Comparison of ENCODE assay signal across 6 cellular contexts in genomic region chr14:23071975-23072539, GRCh38. TPM values are rescaled to one million over a fixed set of nuclear protein-coding genes. Genes with fewer than 3 reads are reported as not detected.
A peak's percentile ranks its signal among the peaks of the same experiment; 100 is the strongest.
DNase-seq lines count a peak whose midpoint lies in the region; ATAC-seq and TF ChIP-seq lines count a peak whose summit lies in the region.

No MANE protein-coding gene starts in this region.

- peak overlapping the region; percentile 77 to 82 for H3K27ac ChIP-seq in testis

- WGBS in testis, 2 donors = 54 to 60% methylated on average over 5 of the region's 5 CpGs

- H3K9me3 ChIP-seq in testis = no peaks in the 10 kb centered on the region

- H3K27ac Mint-ChIP-seq in T-helper 1 cell treated with Interleukin-12 subunit alpha and Interleukin-12 subunit beta and Interleukin-4 antibody, amounts not matched to agents 30 μg/mL and 1 μg/mL, for 36 hours = no peak overlapping the region

- H3K27me3 ChIP-seq in testis = no peaks in the 10 kb centered on the region

- DNase-seq in T-helper 1 cell = no peak
- no peak for DNase-seq in Right ventricle myocardium superior
- no peak for DNase-seq in testis

- peaks cover 36% of the 10 kb centered on the region for H3K4me1 ChIP-seq in testis

- peaks cover 29% of the 10 kb centered on the region for H3K4me1 Mint-ChIP-seq in T-helper 1 cell treated with Interleukin-12 subunit alpha and Interleukin-12 subunit beta and Interleukin-4 antibody, amounts not matched to agents 30 μg/mL and 1 μg/mL, for 36 hours (ENCODE audit: low read depth)

- ATAC-seq in Right ventricle myocardium superior (ENCODE audit: poor library complexity) (peak; percentile 24), GM21786 (IDR thresholded peaks at IDR 0.05; ENCODE audit: unreplicated experiment) (no peak), HG02970 (IDR thresholded peaks at IDR 0.05; ENCODE audit: low FRiP score, unreplicated experiment) (no peak)

- intact Hi-C loops in Right ventricle myocardium superior (cut with DNase I) (no loop called here), testis (cut with DNase I; ENCODE audit: low total_unique reads) (no loop called here)

- peak overlapping the region; percentile 97 for H3K4me3 Mint-ChIP-seq in T-helper 1 cell treated with Interleukin-12 subunit alpha and Interleukin-12 subunit beta and Interleukin-4 antibody, amounts not matched to agents 30 μg/mL and 1 μg/mL, for 36 hours

- no peaks in the 10 kb centered on the region for H3K9me3 Mint-ChIP-seq in T-helper 1 cell treated with Interleukin-12 subunit alpha and Interleukin-12 subunit beta and Interleukin-4 antibody, amounts not matched to agents 30 μg/mL and 1 μg/mL, for 36 hours

- TF ChIP-seq POLR2A in testis (IDR thresholded peaks at IDR 0.05) = no peak

- no peaks in the 10 kb centered on the region for H3K27me3 Mint-ChIP-seq in T-helper 1 cell treated with Interleukin-12 subunit alpha and Interleukin-12 subunit beta and Interleukin-4 antibody, amounts not matched to agents 30 μg/mL and 1 μg/mL, for 36 hours (ENCODE audit: low read depth)

- no peak for TF ChIP-seq CTCF in testis (IDR thresholded peaks at IDR 0.05)

- H3K36me3 Mint-ChIP-seq in T-helper 1 cell treated with Interleukin-12 subunit alpha and Interleukin-12 subunit beta and Interleukin-4 antibody, amounts not matched to agents 30 μg/mL and 1 μg/mL, for 36 hours (ENCODE audit: low read depth) = peaks cover 41% of the 10 kb centered on the region

- H3K36me3 ChIP-seq in testis (ENCODE audit: low read depth, missing control alignments) = no peaks in the 10 kb centered on the region

- peak overlapping the region in 1 of 2 donors; percentile 68 for H3K4me3 ChIP-seq in testis

RNA-seq across cellular contexts. Expression of gene CDH24, which starts 14.7 kb away (rescaled TPM):
- total RNA-seq in Right ventricle myocardium superior (1.6 TPM), testis (10 to 100 TPM; 10.2 TPM)
- polyA plus RNA-seq in testis (ENCODE audit: insufficient read depth, low read depth, low replicate concordance) = 3.9 TPM

RNA-seq across cellular contexts. Expression of gene ACIN1, which starts 22.9 kb away (rescaled TPM):
- total RNA-seq in Right ventricle myocardium superior (65.8 TPM), testis (100 to 1,000 TPM; 209 to 216 TPM)
- polyA plus RNA-seq in testis (ENCODE audit: insufficient read depth, low read depth, low replicate concordance) = 151 TPM

RNA-seq across cellular contexts. Expression of gene C14orf119, which starts 23.2 kb away (rescaled TPM):
- total RNA-seq in Right ventricle myocardium superior (20.6 TPM), testis (10 to 100 TPM; 17.7 to 26.9 TPM)
- polyA plus RNA-seq in testis (ENCODE audit: insufficient read depth, low read depth, low replicate concordance) = 60.8 TPM

RNA-seq across cellular contexts. Expression of gene PSMB11, which starts 30.0 kb away (rescaled TPM):
- total RNA-seq in Right ventricle myocardium superior (not detected), testis (under 1 TPM; 0.12 to 0.31 TPM)
- polyA plus RNA-seq in testis (ENCODE audit: insufficient read depth, low read depth, low replicate concordance) = 0.20 TPM

RNA-seq across cellular contexts. Expression of gene CIROP, which starts 32.7 kb away (rescaled TPM):
- not detected for total RNA-seq in Right ventricle myocardium superior
- total RNA-seq in testis = not detected
- not detected for polyA plus RNA-seq in testis (ENCODE audit: insufficient read depth, low read depth, low replicate concordance)
